In the genomic region with DNA sequence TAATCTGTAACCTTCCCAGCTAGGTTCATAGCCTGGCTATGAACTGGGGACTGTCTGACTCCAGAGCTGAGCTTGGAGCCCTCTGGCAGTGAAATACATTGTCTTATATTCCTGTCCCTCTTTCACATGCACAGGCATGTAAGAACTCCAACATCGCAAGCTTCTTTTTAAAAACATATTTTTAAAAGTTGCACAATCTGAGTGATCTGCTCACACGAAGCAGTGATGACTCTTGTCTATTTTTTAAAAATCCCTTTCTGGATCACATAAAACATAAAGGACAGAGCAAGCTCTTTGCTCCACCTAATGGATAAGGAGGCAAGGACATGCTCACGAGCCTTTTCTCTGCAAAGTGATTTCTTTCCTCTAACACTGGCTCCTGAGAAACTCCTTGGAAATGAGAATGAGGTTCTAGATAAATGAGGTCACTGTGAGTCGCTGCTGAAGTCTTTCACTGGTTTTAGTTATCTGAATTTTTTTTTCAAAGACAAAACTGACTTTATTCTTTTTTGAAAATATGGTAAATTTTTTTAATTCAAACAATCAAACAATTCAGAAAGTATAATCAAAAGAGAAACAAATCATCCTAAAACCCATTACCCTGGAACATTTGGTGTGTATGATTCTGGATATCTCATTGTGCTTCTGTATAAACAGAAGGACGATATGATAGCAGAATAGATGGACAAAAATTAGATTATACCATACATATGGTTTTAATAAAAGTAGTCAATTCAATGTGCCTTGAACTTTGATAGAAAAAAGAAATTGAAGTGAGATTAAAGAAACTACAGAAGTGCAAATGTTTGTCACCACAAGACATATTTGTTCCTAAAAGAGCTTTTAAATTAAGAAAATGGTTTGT, we compare ENCODE assay signal across 2 cellular contexts.
TF ChIP-seq lines count a peak whose summit lies in the region.

No MANE protein-coding gene starts in this region.

TF ChIP-seq in A549, 52 proteins besides CTCF, POLR2A, EP300 and RAD21:
- TF ChIP-seq, protein P1, sequence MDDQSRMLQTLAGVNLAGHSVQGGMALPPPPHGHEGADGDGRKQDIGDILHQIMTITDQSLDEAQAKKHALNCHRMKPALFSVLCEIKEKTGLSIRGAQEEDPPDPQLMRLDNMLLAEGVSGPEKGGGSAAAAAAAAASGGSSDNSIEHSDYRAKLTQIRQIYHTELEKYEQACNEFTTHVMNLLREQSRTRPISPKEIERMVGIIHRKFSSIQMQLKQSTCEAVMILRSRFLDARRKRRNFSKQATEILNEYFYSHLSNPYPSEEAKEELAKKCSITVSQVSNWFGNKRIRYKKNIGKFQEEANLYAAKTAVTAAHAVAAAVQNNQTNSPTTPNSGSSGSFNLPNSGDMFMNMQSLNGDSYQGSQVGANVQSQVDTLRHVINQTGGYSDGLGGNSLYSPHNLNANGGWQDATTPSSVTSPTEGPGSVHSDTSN (IDR thresholded peaks at IDR 0.05) = no peak
- peak; percentile 60; the same call in 2 of the 3 replicates for TF ChIP-seq SMC3 (IDR thresholded peaks at IDR 0.05)

TF ChIP-seq in HCT116, 20 proteins besides CTCF, POLR2A, EP300 and RAD21 (continued from another document):
- TF ChIP-seq, protein P2, sequence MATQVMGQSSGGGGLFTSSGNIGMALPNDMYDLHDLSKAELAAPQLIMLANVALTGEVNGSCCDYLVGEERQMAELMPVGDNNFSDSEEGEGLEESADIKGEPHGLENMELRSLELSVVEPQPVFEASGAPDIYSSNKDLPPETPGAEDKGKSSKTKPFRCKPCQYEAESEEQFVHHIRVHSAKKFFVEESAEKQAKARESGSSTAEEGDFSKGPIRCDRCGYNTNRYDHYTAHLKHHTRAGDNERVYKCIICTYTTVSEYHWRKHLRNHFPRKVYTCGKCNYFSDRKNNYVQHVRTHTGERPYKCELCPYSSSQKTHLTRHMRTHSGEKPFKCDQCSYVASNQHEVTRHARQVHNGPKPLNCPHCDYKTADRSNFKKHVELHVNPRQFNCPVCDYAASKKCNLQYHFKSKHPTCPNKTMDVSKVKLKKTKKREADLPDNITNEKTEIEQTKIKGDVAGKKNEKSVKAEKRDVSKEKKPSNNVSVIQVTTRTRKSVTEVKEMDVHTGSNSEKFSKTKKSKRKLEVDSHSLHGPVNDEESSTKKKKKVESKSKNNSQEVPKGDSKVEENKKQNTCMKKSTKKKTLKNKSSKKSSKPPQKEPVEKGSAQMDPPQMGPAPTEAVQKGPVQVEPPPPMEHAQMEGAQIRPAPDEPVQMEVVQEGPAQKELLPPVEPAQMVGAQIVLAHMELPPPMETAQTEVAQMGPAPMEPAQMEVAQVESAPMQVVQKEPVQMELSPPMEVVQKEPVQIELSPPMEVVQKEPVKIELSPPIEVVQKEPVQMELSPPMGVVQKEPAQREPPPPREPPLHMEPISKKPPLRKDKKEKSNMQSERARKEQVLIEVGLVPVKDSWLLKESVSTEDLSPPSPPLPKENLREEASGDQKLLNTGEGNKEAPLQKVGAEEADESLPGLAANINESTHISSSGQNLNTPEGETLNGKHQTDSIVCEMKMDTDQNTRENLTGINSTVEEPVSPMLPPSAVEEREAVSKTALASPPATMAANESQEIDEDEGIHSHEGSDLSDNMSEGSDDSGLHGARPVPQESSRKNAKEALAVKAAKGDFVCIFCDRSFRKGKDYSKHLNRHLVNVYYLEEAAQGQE (IDR thresholded peaks at IDR 0.05; ENCODE audit: low read depth) = no peak
- TF ChIP-seq CEBPB (IDR thresholded peaks at IDR 0.05; ENCODE audit: low read depth) (0 out of 2 replicates have a peak, but pooled peaks have one; percentile 22), YY1 (IDR thresholded peaks at IDR 0.05; ENCODE audit: extremely low read depth, insufficient replicate concordance, low read depth, low read length) (no peak), CBX3 (IDR thresholded peaks at IDR 0.05; ENCODE audit: low read depth) (no peak)
- TF ChIP-seq, protein P3, sequence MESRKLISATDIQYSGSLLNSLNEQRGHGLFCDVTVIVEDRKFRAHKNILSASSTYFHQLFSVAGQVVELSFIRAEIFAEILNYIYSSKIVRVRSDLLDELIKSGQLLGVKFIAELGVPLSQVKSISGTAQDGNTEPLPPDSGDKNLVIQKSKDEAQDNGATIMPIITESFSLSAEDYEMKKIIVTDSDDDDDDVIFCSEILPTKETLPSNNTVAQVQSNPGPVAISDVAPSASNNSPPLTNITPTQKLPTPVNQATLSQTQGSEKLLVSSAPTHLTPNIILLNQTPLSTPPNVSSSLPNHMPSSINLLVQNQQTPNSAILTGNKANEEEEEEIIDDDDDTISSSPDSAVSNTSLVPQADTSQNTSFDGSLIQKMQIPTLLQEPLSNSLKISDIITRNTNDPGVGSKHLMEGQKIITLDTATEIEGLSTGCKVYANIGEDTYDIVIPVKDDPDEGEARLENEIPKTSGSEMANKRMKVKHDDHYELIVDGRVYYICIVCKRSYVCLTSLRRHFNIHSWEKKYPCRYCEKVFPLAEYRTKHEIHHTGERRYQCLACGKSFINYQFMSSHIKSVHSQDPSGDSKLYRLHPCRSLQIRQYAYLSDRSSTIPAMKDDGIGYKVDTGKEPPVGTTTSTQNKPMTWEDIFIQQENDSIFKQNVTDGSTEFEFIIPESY (IDR thresholded peaks at IDR 0.05; ENCODE audit: extremely low read depth, insufficient replicate concordance, low read length) = no peak
